17 cellular contexts compared by ENCODE assay signal in genomic region chr3:101637461-101637860, GRCh38. TPM values are rescaled to one million over a fixed set of nuclear protein-coding genes. Genes with fewer than 3 reads are reported as not detected.
DNase-seq lines count a peak whose midpoint lies in the region; ATAC-seq, FAIRE-seq and TF ChIP-seq lines count a peak whose summit lies in the region.
"Had no signal": no experiment of that assay in that cellular context is flagged by ENCODE, and none has a peak within 500 bp of the region (broad histone marks: within the 10 kb centered on the region; RNA-seq: fewer than 3 reads in every experiment).

No MANE protein-coding gene starts in this region.

- H3K79me2 ChIP-seq in H1 (ENCODE audit: control insufficient read depth in 1 of 2, insufficient read depth in 2 of 2, low read length in 2 of 2) (no peaks in the 10 kb centered on the region), neural progenitor cell (ENCODE audit: low read depth) (no peaks in the 10 kb centered on the region)

- H3K23ac ChIP-seq in H1 (ENCODE audit: insufficient read length) = no peak overlapping the region

- no peak for ATAC-seq in T-helper 17 cell
- ATAC-seq: CD8-positive, alpha-beta T cell had no signal

- no peak overlapping the region for H4K91ac ChIP-seq in H1 (replicated peaks; ENCODE audit: insufficient read length, low read length)

- H2AFZ ChIP-seq in H1 (ENCODE audit: low read length) (0 out of 2 replicates have a peak overlapping the region, but pooled peaks have one; percentile 55), neural progenitor cell (replicated peaks) (peak overlapping the region; percentile 73)

- POLR2A ChIA-PET in CD8-positive, alpha-beta memory T cell (lab: Charles Lee) = no interaction called here
- POLR2A ChIA-PET in H1 (lab: Charles Lee; ENCODE audit: partially characterized antibody) = interaction anchor here (1.5 kb wide), 2 partner anchors 64 to 76 kb away, joined by 4 to 8 read pairs; partner anchors contain the start of genes PCNP and TRMT10C

- H3K4ac ChIP-seq in H1 (replicated peaks; ENCODE audit: insufficient read length, low read depth, low read length) = no peak overlapping the region

- H3K27me3 Mint-ChIP-seq in CD8-positive, alpha-beta memory T cell = peaks cover 0 to 2% of the 10 kb centered on the region in 2 donors
- H3K27me3 Mint-ChIP-seq in T-helper 17 cell (no peaks in the 10 kb centered on the region), neural progenitor cell (ENCODE audit: insufficient read depth, low read depth) (peaks cover 2% of the 10 kb centered on the region)
- H3K27me3 Mint-ChIP-seq: B cell had no signal

- H3K4me3 ChIP-seq in CD8-positive, alpha-beta memory T cell (ENCODE audit: low read length) = no peak overlapping the region
- H3K4me3 ChIP-seq in H1 (ENCODE audit: extremely low read depth in 1 of 4, insufficient read depth in 2 of 4, low read depth in 3 of 4, low read length in 4 of 4) (no peak overlapping the region), neural progenitor cell (no peak overlapping the region)
- H3K4me3 ChIP-seq: BLaER1 treated with 17β-estradiol and CSF1 and Interleukin-3, amounts not matched to agents 10 nM and 100 nM had no signal

- H3F3A ChIP-seq in neural progenitor cell (ENCODE audit: low read depth) = no peaks in the 10 kb centered on the region

- no peak for TF ChIP-seq RAD21 in H1 (IDR thresholded peaks at IDR 0.05 in 1 of 2, conservative IDR thresholded peaks at IDR 0.05 in 1 of 2; ENCODE audit: low read depth in 2 of 2, low read length in 2 of 2)

- peak overlapping the region in 1 of 8 donors; percentile 55 for H3K27ac Mint-ChIP-seq in CD8-positive, alpha-beta memory T cell
- H3K27ac Mint-ChIP-seq in T-helper 17 cell = peak overlapping the region; percentile 3
- no peak overlapping the region for H3K27ac Mint-ChIP-seq in neural progenitor cell
- H3K27ac Mint-ChIP-seq: B cell had no signal

- no peak overlapping the region for H4K5ac ChIP-seq in H1 (ENCODE audit: insufficient read length, low read depth, low read length)

- no peak overlapping the region for H2AK5ac ChIP-seq in H1 (ENCODE audit: low read depth, low read length)

- H3K4me2 ChIP-seq in H1 (ENCODE audit: insufficient read depth in 1 of 2, low read depth in 2 of 2, low read length in 2 of 2) (no peak overlapping the region), neural progenitor cell (no peak overlapping the region)
- H3K4me2 ChIP-seq: BLaER1 treated with 17β-estradiol and CSF1 and Interleukin-3, amounts not matched to agents 10 nM and 100 nM had no signal

- TF ChIP-seq EP300 in H1 (IDR thresholded peaks at IDR 0.05; ENCODE audit: borderline replicate concordance in 1 of 2, low read depth in 2 of 2, low read length in 2 of 2) = no peak

- no peaks in the 10 kb centered on the region for H3K9me3 Mint-ChIP-seq in CD8-positive, alpha-beta memory T cell
- H3K9me3 Mint-ChIP-seq in neural progenitor cell = no peaks in the 10 kb centered on the region
- H3K9me3 Mint-ChIP-seq: CD8-positive, alpha-beta T cell; H9 had no signal

- no peak overlapping the region for H4K8ac ChIP-seq in H1 (ENCODE audit: extremely low read depth, insufficient read depth, low read length)

- no peaks in the 10 kb centered on the region for H3K27me3 ChIP-seq in CD8-positive, alpha-beta memory T cell (ENCODE audit: insufficient read depth, low read length, poor library complexity, severe bottlenecking)
- no peaks in the 10 kb centered on the region for H3K27me3 ChIP-seq in H1 (replicated peaks in 1 of 4; ENCODE audit: control insufficient read depth in 3 of 4, extremely low read depth in 1 of 4, insufficient read depth in 3 of 4, low read length in 3 of 4)
- H3K27me3 ChIP-seq in neural progenitor cell = no peaks in the 10 kb centered on the region
- H3K27me3 ChIP-seq: BLaER1 treated with 17β-estradiol and CSF1 and Interleukin-3, amounts not matched to agents 10 nM and 100 nM had no signal

- FAIRE-seq in H1 (lab: Jason Lieb, UNC) = no peak
- FAIRE-seq: D721Med, G401.6, GM12891, GM18507 had no signal

- H3K9ac ChIP-seq in H1 (replicated peaks in 1 of 4; ENCODE audit: extremely low read depth in 1 of 4, low read depth in 3 of 4, low read length in 3 of 4) = no peak overlapping the region
- H3K9ac ChIP-seq in neural progenitor cell = no peak overlapping the region
- H3K9ac ChIP-seq: BLaER1 treated with 17β-estradiol and CSF1 and Interleukin-3, amounts not matched to agents 10 nM and 100 nM had no signal

- no peak for TF ChIP-seq CTCF in H1 (IDR thresholded peaks at IDR 0.05; ENCODE audit: control extremely low read depth in 1 of 3, insufficient read depth in 1 of 3, low read depth in 1 of 3, low read length in 3 of 3)
- TF ChIP-seq CTCF in neural progenitor cell (IDR thresholded peaks at IDR 0.05) = no peak

- H2BK5ac ChIP-seq in H1 (ENCODE audit: low read depth, low read length) = no peak overlapping the region

- H3K9me3 ChIP-seq in CD8-positive, alpha-beta memory T cell (ENCODE audit: low read length) = no peaks in the 10 kb centered on the region
- H3K9me3 ChIP-seq in T-helper 17 cell (ENCODE audit: control insufficient read depth, low read length, poor library complexity, severe bottlenecking) (no peaks in the 10 kb centered on the region), H1 (ENCODE audit: insufficient read depth in 2 of 2, low read depth in 1 of 2, low read length in 1 of 2) (no peaks in the 10 kb centered on the region), neural progenitor cell (ENCODE audit: low read depth) (no peaks in the 10 kb centered on the region)
- H3K9me3 ChIP-seq: BLaER1 treated with 17β-estradiol and CSF1 and Interleukin-3, amounts not matched to agents 10 nM and 100 nM; Caco-2 had no signal

- no peak overlapping the region for H3K56ac ChIP-seq in H1 (replicated peaks; ENCODE audit: insufficient read length, low read depth, low read length)

- CTCF ChIA-PET in CD8-positive, alpha-beta memory T cell (lab: Charles Lee) = no interaction called here
- CTCF ChIA-PET in H1 (lab: Charles Lee; ENCODE audit: partially characterized antibody) = interaction anchor here (0.7 to 4.3 kb wide), 12 partner anchors 9 to 861 kb away, joined by 3 to 28 read pairs (median 5); partner anchors contain the start of gene PCNP

- H3K79me1 ChIP-seq in H1 (ENCODE audit: low read depth, low read length) = no peaks in the 10 kb centered on the region

- peak overlapping the region; percentile 79 for H3K27ac ChIP-seq in CD8-positive, alpha-beta memory T cell (ENCODE audit: low read depth, low read length)
- H3K27ac ChIP-seq in H1 (ENCODE audit: low read depth, low read length) (no peak overlapping the region), neural progenitor cell (no peak overlapping the region)
- H3K27ac ChIP-seq: BLaER1 treated with 17β-estradiol and CSF1 and Interleukin-3, amounts not matched to agents 10 nM and 100 nM had no signal

- H4K20me1 ChIP-seq in H1 (replicated peaks in 1 of 2; ENCODE audit: control insufficient read depth in 1 of 2, insufficient read depth in 2 of 2, low read length in 2 of 2) (no peaks in the 10 kb centered on the region), neural progenitor cell (ENCODE audit: low read depth) (no peaks in the 10 kb centered on the region)
- H4K20me1 ChIP-seq: BLaER1 treated with 17β-estradiol and CSF1 and Interleukin-3, amounts not matched to agents 10 nM and 100 nM had no signal

- H2BK12ac ChIP-seq in H1 (ENCODE audit: low read depth, low read length) = no peak overlapping the region

- no peak overlapping the region for H2BK20ac ChIP-seq in H1 (ENCODE audit: low read length)

- no peaks in the 10 kb centered on the region for H3K23me2 ChIP-seq in H1 (ENCODE audit: low read depth, low read length)

- DNase-seq in CD8-positive, alpha-beta memory T cell = no peak
- DNase-seq in T-helper 17 cell = no peak
- DNase-seq in H1 (ENCODE audit: low read depth in 1 of 2, low spot score in 2 of 2) = peak in 1 of 2 experiments; percentile 38
- no peak for DNase-seq in neural progenitor cell (ENCODE audit: low spot score)
- no peak for DNase-seq in NCI-H446 (lab: John Stamatoyannopoulos, UW)
- DNase-seq in NCI-H2171 treated with DMSO at 0.1 percent for 48 hours (lab: John Stamatoyannopoulos, UW) = no peak
- DNase-seq in hepatic stellate cell (ENCODE audit: low spot score) = no peak
- DNase-seq: GOT3 had no signal

- H3K14ac ChIP-seq in H1 (ENCODE audit: insufficient read length) = no peak overlapping the region

- H3K18ac ChIP-seq in H1 (ENCODE audit: extremely low read depth, low read length) = no peak overlapping the region

- H3K36me3 ChIP-seq in CD8-positive, alpha-beta memory T cell (ENCODE audit: insufficient read depth, low read length) = no peaks in the 10 kb centered on the region
- H3K36me3 ChIP-seq in H1 (ENCODE audit: control insufficient read depth in 2 of 4, insufficient read depth in 4 of 4, low read length in 3 of 4) (no peaks in the 10 kb centered on the region), neural progenitor cell (no peaks in the 10 kb centered on the region)
- H3K36me3 ChIP-seq: BLaER1 treated with 17β-estradiol and CSF1 and Interleukin-3, amounts not matched to agents 10 nM and 100 nM had no signal

- no peak overlapping the region for H2BK120ac ChIP-seq in H1 (replicated peaks; ENCODE audit: low read depth, low read length)

- WGBS in H1 (ENCODE audit: extremely low coverage in 1 of 2, insufficient coverage in 1 of 2, insufficient read length in 1 of 2, insufficient replicate concordance in 2 of 2, low coverage in 1 of 2, low lambda C conversion rate in 2 of 2, missing lambda C conversion rate in 1 of 2), 2 experiments = 88% methylated on average over 10 of the region's 10 CpGs; no CpG with 5 or more reads in 1 of the 2 experiments

- no peak for TF ChIP-seq POLR2A in H1 (IDR thresholded peaks at IDR 0.05; ENCODE audit: control extremely low read depth in 1 of 2, low read depth in 2 of 2, low read length in 2 of 2)

- no peak overlapping the region for H3K4me3 Mint-ChIP-seq in CD8-positive, alpha-beta memory T cell
- no peak overlapping the region for H3K4me3 Mint-ChIP-seq in T-helper 17 cell
- H3K4me3 Mint-ChIP-seq in neural progenitor cell = no peak overlapping the region
- H3K4me3 Mint-ChIP-seq: B cell; CD8-positive, alpha-beta T cell; H9 had no signal

- no peaks in the 10 kb centered on the region for H3K36me3 Mint-ChIP-seq in CD8-positive, alpha-beta memory T cell
- H3K36me3 Mint-ChIP-seq in T-helper 17 cell (ENCODE audit: low read depth) (no peaks in the 10 kb centered on the region), neural progenitor cell (no peaks in the 10 kb centered on the region)
- H3K36me3 Mint-ChIP-seq: CD8-positive, alpha-beta T cell had no signal

- H3K4me1 Mint-ChIP-seq in CD8-positive, alpha-beta memory T cell = peaks cover 8 to 10% (median 8%) of the 10 kb centered on the region in 3 donors
- H3K4me1 Mint-ChIP-seq in T-helper 17 cell = peaks cover 8% of the 10 kb centered on the region
- H3K4me1 Mint-ChIP-seq in neural progenitor cell = peaks cover 20% of the 10 kb centered on the region

- H2BK15ac ChIP-seq in H1 (ENCODE audit: low read length) = no peak overlapping the region

- no peaks in the 10 kb centered on the region for H3K4me1 ChIP-seq in CD8-positive, alpha-beta memory T cell (ENCODE audit: insufficient read depth, low read length)
- peaks cover 0 to 6% (median 3%) of the 10 kb centered on the region in 4 experiments for H3K4me1 ChIP-seq in H1 (replicated peaks in 1 of 4; ENCODE audit: control insufficient read depth in 3 of 4, insufficient read depth in 4 of 4, low read length in 3 of 4)
- H3K4me1 ChIP-seq in neural progenitor cell = peaks cover 18% of the 10 kb centered on the region

RNA-seq across cellular contexts. Expression of gene ZBTB11, which starts 39.5 kb away (rescaled TPM):
- total RNA-seq in CD8-positive, alpha-beta memory T cell = 10 to 100 TPM; 28.9 to 29.7 TPM
- polyA plus RNA-seq in CD8-positive, alpha-beta memory T cell = 14.5 TPM
- total RNA-seq in T-helper 17 cell = 10 to 100 TPM; 65.2 to 77.2 TPM
- total RNA-seq in H1 (2021; fragmentation: NEBNext Ultra II Directional; extraction: Animal tissue kit (Norgen Biotek cat#: 25700)) = 14.0 and 14.3 TPM in 2 replicates
- 2.7 and 3.0 TPM in 2 replicates for polyA plus RNA-seq in H1 (2011; rRNA removed)
- polyA plus RNA-seq in H1 (2011; cell fraction: cytosol; rRNA removed) = 4.9 TPM
- polyA plus RNA-seq in H1 (2011; cell fraction: nucleus; rRNA removed) = 4.0 TPM
- 4.6 to 10.1 TPM (median 5.8 TPM) in 4 replicates for polyA plus RNA-seq in H1 (2012, experiment 1 of 2)
- polyA plus RNA-seq in H1 (2012, experiment 2 of 2) = 0.52 TPM
- polyA plus RNA-seq in H1 (2013, experiment 1 of 2) = 7.0 TPM
- 6.1 TPM for polyA plus RNA-seq in H1 (2013, experiment 2 of 2)
- polyA minus RNA-seq in H1 (2011; rRNA and poly(A)+ RNA removed) = 9.8 and 15.0 TPM in 2 replicates
- polyA minus RNA-seq in H1 (2011; cell fraction: cytosol; rRNA and poly(A)+ RNA removed) = 15.0 TPM
- 20.7 TPM for polyA minus RNA-seq in H1 (2011; cell fraction: nucleus; rRNA and poly(A)+ RNA removed)
- total RNA-seq in neural progenitor cell (ENCODE audit: low replicate concordance) = 19.8 and 30.2 TPM in 2 replicates

RNA-seq across cellular contexts. Expression of gene RPL24, which starts 49.1 kb away (rescaled TPM):
- 1,000 to 10,000 TPM; 1,569 to 1,633 TPM for total RNA-seq in CD8-positive, alpha-beta memory T cell
- polyA plus RNA-seq in CD8-positive, alpha-beta memory T cell = 973 TPM
- total RNA-seq in T-helper 17 cell = 1,000 to 10,000 TPM; 1,360 to 1,402 TPM
- total RNA-seq in H1 (2021; fragmentation: NEBNext Ultra II Directional; extraction: Animal tissue kit (Norgen Biotek cat#: 25700)) = 1,933 and 1,965 TPM in 2 replicates
- 569 and 939 TPM in 2 replicates for polyA plus RNA-seq in H1 (2011; rRNA removed)
- polyA plus RNA-seq in H1 (2011; cell fraction: cytosol; rRNA removed) = 1,939 TPM
- 877 TPM for polyA plus RNA-seq in H1 (2011; cell fraction: nucleus; rRNA removed)
- polyA plus RNA-seq in H1 (2012, experiment 1 of 2) = 1,760 to 2,308 TPM (median 2,004 TPM) in 4 replicates
- 2,317 TPM for polyA plus RNA-seq in H1 (2012, experiment 2 of 2)
- 3,499 TPM for polyA plus RNA-seq in H1 (2013, experiment 1 of 2)
- 3,466 TPM for polyA plus RNA-seq in H1 (2013, experiment 2 of 2)
- 323 and 330 TPM in 2 replicates for polyA minus RNA-seq in H1 (2011; rRNA and poly(A)+ RNA removed)
- polyA minus RNA-seq in H1 (2011; cell fraction: cytosol; rRNA and poly(A)+ RNA removed) = 341 TPM
- 693 TPM for polyA minus RNA-seq in H1 (2011; cell fraction: nucleus; rRNA and poly(A)+ RNA removed)
- 2,339 and 2,343 TPM in 2 replicates for total RNA-seq in neural progenitor cell (ENCODE audit: low replicate concordance)
